19 cellular contexts compared by ENCODE assay signal in genomic region chr1:226980565-226981385, GRCh38. TPM values are rescaled to one million over a fixed set of nuclear protein-coding genes. Genes with fewer than 3 reads are reported as not detected.
DNase-seq lines count a peak whose midpoint lies in the region; ATAC-seq and TF ChIP-seq lines count a peak whose summit lies in the region.
"Had no signal": no experiment of that assay in that cellular context is flagged by ENCODE, and none has a peak within 500 bp of the region (broad histone marks: within the 10 kb centered on the region; RNA-seq: fewer than 3 reads in every experiment).

No MANE protein-coding gene starts in this region.

- H3K4ac ChIP-seq in neuronal stem cell (ENCODE audit: low read length), result no peak overlapping the region

- no peaks in the 10 kb centered on the region for H3K36me3 ChIP-seq in neuronal stem cell (replicated peaks in 1 of 2; ENCODE audit: control insufficient read depth in 2 of 2, insufficient read depth in 2 of 2, low read length in 2 of 2)
- H3K36me3 ChIP-seq: SJSA1 had no signal

- H3K4me3 Mint-ChIP-seq in type B pancreatic cell, result no peak overlapping the region
- H3K4me3 Mint-ChIP-seq: activated B cell treated with CpG ODN at 0.5 μM for 24 hours; activated CD8-positive, alpha-beta T cell treated with anti-CD3 and anti-CD28 coated beads, Interleukin-2, amount 10 ng/mL, durations not matched to agents 7 days and 5 days; activated naive CD8-positive, alpha-beta T cell; dendritic cell treated with granulocyte-macrophage colony-stimulating factor and Interleukin-4, amounts not matched to agents 40 ng/mL and 50 ng/mL, for 4 days; GM23338 had no signal

- peak overlapping the region; percentile 73 for H3K23ac ChIP-seq in neuronal stem cell (ENCODE audit: low read depth, low read length, poor library complexity)

- H2AFZ ChIP-seq in neuronal stem cell (ENCODE audit: low read length), result no peak overlapping the region
- H2AFZ ChIP-seq: GM23338 had no signal

- H3K4me1 ChIP-seq in neuronal stem cell (ENCODE audit: control insufficient read depth in 2 of 2, insufficient read depth in 1 of 2, low read depth in 1 of 2, low read length in 2 of 2), result peaks cover 2 to 9% of the 10 kb centered on the region in 2 donors

- no peaks in the 10 kb centered on the region for H3K36me3 Mint-ChIP-seq in type B pancreatic cell
- H3K36me3 Mint-ChIP-seq: activated naive CD8-positive, alpha-beta T cell had no signal

- WGBS in neuronal stem cell (ENCODE audit: extremely low coverage in 2 of 2, insufficient read length in 2 of 2, insufficient replicate concordance in 1 of 2), 2 donors, result no CpG with 5 or more reads among the region's 26 CpGs

- DNase-seq in activated CD8-positive, alpha-beta memory T cell treated with anti-CD3 and anti-CD28 coated beads for 24 hours, result peak; percentile 45
- DNase-seq in activated CD8-positive, alpha-beta memory T cell treated with anti-CD3 and anti-CD28 coated beads, Interleukin-2, amount 50 U/mL, for 48 hours, result no peak
- no peak for DNase-seq in left cardiac atrium
- no peak for DNase-seq in neuronal stem cell (ENCODE audit: low spot score)
- DNase-seq in type B pancreatic cell (ENCODE audit: extremely low spot score, unreplicated experiment), result peak; percentile 64
- no peak for DNase-seq in DMS114 treated with DMSO at 0.1 percent for 48 hours (lab: John Stamatoyannopoulos, UW; ENCODE audit: unreplicated experiment)
- no peak for DNase-seq in NCI-H526 treated with DMSO at 0.1 percent for 48 hours (lab: John Stamatoyannopoulos, UW)
- DNase-seq: activated B cell treated with CpG ODN at 0.5 μM for 24 hours; activated CD8-positive, alpha-beta T cell treated with anti-CD3 and anti-CD28 coated beads, Interleukin-2, amount 10 ng/mL, durations not matched to agents 7 days and 5 days; activated T-cell treated with anti-CD3 and anti-CD28 coated beads, Interleukin-2, amount 50 U/mL, for 48 hours; NCI-H146; NCI-H2227 treated with DMSO at 0.1 percent for 48 hours; PC-3; stimulated activated naive CD8-positive, alpha-beta T cell treated with anti-CD3 and anti-CD28 coated beads, Interleukin-15, Interleukin-2, amounts not matched to agents 100 U/mL and 50 U/mL, for 24 hours had no signal

- H4K8ac ChIP-seq in neuronal stem cell (ENCODE audit: low read depth, low read length), result no peak overlapping the region

- H3K9me3 ChIP-seq in neuronal stem cell (replicated peaks in 1 of 2; ENCODE audit: control insufficient read depth in 2 of 2, insufficient read depth in 1 of 2, low read depth in 1 of 2, low read length in 2 of 2), result peaks cover 0 to 3% of the 10 kb centered on the region in 2 donors
- H3K9me3 ChIP-seq: SJSA1 had no signal

- no peak for TF ChIP-seq CTCF in type B pancreatic cell (conservative IDR thresholded peaks at IDR 0.05)

- H3K9me3 Mint-ChIP-seq in type B pancreatic cell, result no peaks in the 10 kb centered on the region
- H3K9me3 Mint-ChIP-seq: activated B cell treated with CpG ODN at 0.5 μM for 24 hours; dendritic cell treated with granulocyte-macrophage colony-stimulating factor and Interleukin-4, amounts not matched to agents 40 ng/mL and 50 ng/mL, for 4 days; GM23338 had no signal

- H3K4me2 ChIP-seq in neuronal stem cell (ENCODE audit: insufficient read depth, low read length, poor library complexity, severe bottlenecking), result no peak overlapping the region
- H3K4me2 ChIP-seq: GM23338 had no signal

- ATAC-seq in left cardiac atrium (peak; percentile 7 to 13), GM19463 (IDR thresholded peaks at IDR 0.05; ENCODE audit: unreplicated experiment) (no peak)
- ATAC-seq: activated CD8-positive, alpha-beta T cell treated with anti-CD3 and anti-CD28 coated beads, Interleukin-2, amount 10 ng/mL, durations not matched to agents 7 days and 5 days; GM23338; PC-3; stimulated activated naive CD8-positive, alpha-beta T cell treated with anti-CD3 and anti-CD28 coated beads, Interleukin-15, Interleukin-2, amounts not matched to agents 100 U/mL and 50 U/mL, for 24 hours had no signal

- peaks cover 5% of the 10 kb centered on the region for H3K79me1 ChIP-seq in neuronal stem cell (ENCODE audit: low read depth, low read length)

- H2BK12ac ChIP-seq in neuronal stem cell (ENCODE audit: low read length), result no peak overlapping the region

- H3K4me3 ChIP-seq in neuronal stem cell (ENCODE audit: low read length in 2 of 2), result no peak overlapping the region
- H3K4me3 ChIP-seq: GM23338, SJSA1 had no signal

- H2AK5ac ChIP-seq in neuronal stem cell (ENCODE audit: low read depth, low read length), result peak overlapping the region; percentile 37

- no peak overlapping the region for H3K27ac ChIP-seq in neuronal stem cell (replicated peaks; ENCODE audit: low read length)
- H3K27ac ChIP-seq: SJSA1 had no signal

- peak overlapping the region; percentile 75 for H2BK5ac ChIP-seq in neuronal stem cell (ENCODE audit: low read length)

- no peaks in the 10 kb centered on the region for H3K27me3 Mint-ChIP-seq in type B pancreatic cell
- H3K27me3 Mint-ChIP-seq: activated B cell treated with CpG ODN at 0.5 μM for 24 hours; activated naive CD8-positive, alpha-beta T cell; dendritic cell treated with granulocyte-macrophage colony-stimulating factor and Interleukin-4, amounts not matched to agents 40 ng/mL and 50 ng/mL, for 4 days had no signal

- peak overlapping the region; percentile 71 for H3K18ac ChIP-seq in neuronal stem cell (ENCODE audit: low read length)

- no peak overlapping the region for H4K91ac ChIP-seq in neuronal stem cell (ENCODE audit: low read depth, low read length, poor library complexity)

- H3K27ac Mint-ChIP-seq in type B pancreatic cell, result no peak overlapping the region
- H3K27ac Mint-ChIP-seq: activated B cell treated with CpG ODN at 0.5 μM for 24 hours; activated CD8-positive, alpha-beta T cell treated with anti-CD3 and anti-CD28 coated beads, Interleukin-2, amount 10 ng/mL, durations not matched to agents 7 days and 5 days; activated naive CD8-positive, alpha-beta T cell; dendritic cell treated with granulocyte-macrophage colony-stimulating factor and Interleukin-4, amounts not matched to agents 40 ng/mL and 50 ng/mL, for 4 days; GM23338 had no signal

- intact Hi-C loops in left cardiac atrium (cut with DNase I), result loop anchor here in 1 of 2 donors (5.0 kb wide), 1 partner anchor 38 kb away; the partner anchor contains the start of gene COQ8A

- peak overlapping the region; percentile 27 for H3K14ac ChIP-seq in neuronal stem cell (ENCODE audit: low read length)

- peak overlapping the region; percentile 50 for H3K9ac ChIP-seq in neuronal stem cell (ENCODE audit: low read depth, low read length, poor library complexity)

- peak overlapping the region; percentile 87 for H2BK120ac ChIP-seq in neuronal stem cell (ENCODE audit: low read depth, low read length)

- peak overlapping the region; percentile 1 for H2BK15ac ChIP-seq in neuronal stem cell (ENCODE audit: low read length)

- no peaks in the 10 kb centered on the region for H3K4me1 Mint-ChIP-seq in type B pancreatic cell (ENCODE audit: unreplicated experiment)
- H3K4me1 Mint-ChIP-seq: activated B cell treated with CpG ODN at 0.5 μM for 24 hours, GM23338 had no signal

- H3K27me3 ChIP-seq in neuronal stem cell (ENCODE audit: control insufficient read depth in 3 of 3, insufficient read depth in 3 of 3, low read depth in 1 of 3, low read length in 3 of 3), result no peaks in the 10 kb centered on the region
- H3K27me3 ChIP-seq: SJSA1 had no signal

RNA-seq across cellular contexts. Expression of gene COQ8A, which starts 40.7 kb away (rescaled TPM):
- total RNA-seq in left cardiac atrium (100 to 1,000 TPM; 107 to 179 TPM), type B pancreatic cell (ENCODE audit: low replicate concordance) (21.0 and 29.7 TPM in 2 replicates)
- 9.2 TPM for polyA plus RNA-seq in neuronal stem cell (2013, experiment 1 of 2)
- polyA plus RNA-seq in neuronal stem cell (2013, experiment 2 of 2), result 8.8 TPM

Comparison
In these comparisons a context has a peak if more than half of its experiments do, and no peak if none do; other contexts are left out.
1. DNase-seq: peak in activated CD8-positive, alpha-beta memory T cell treated with anti-CD3 and anti-CD28 coated beads for 24 hours (single experiment) and type B pancreatic cell (single experiment); none in activated CD8-positive, alpha-beta memory T cell treated with anti-CD3 and anti-CD28 coated beads, Interleukin-2, amount 50 U/mL, for 48 hours (single experiment), left cardiac atrium (single experiment), neuronal stem cell (single experiment), DMS114 treated with DMSO at 0.1 percent for 48 hours (single experiment) and NCI-H526 treated with DMSO at 0.1 percent for 48 hours (single experiment).